Comparison of ENCODE assay signal across 1 cellular context in genomic region chr11:83285771-83286528, GRCh38.
TF ChIP-seq lines count a peak whose summit lies in the region.

Gene CCDC90B, minus strand, starts transcription at chr11:83286367. Its CDS starts 395 bp downstream, at chr11:83285972.

TF ChIP-seq in HCT116, 20 proteins besides CTCF, POLR2A, EP300 and RAD21 (continued from another document):
- TF ChIP-seq ATF3 (IDR thresholded peaks at IDR 0.05) (no peak), MAX (IDR thresholded peaks at IDR 0.05) (peak; percentile 87), TCF7L2 (IDR thresholded peaks at IDR 0.05; ENCODE audit: borderline replicate concordance, extremely low read depth, insufficient read depth, insufficient read length) (peak; percentile 28), POLR2AphosphoS5 (IDR thresholded peaks at IDR 0.05; ENCODE audit: low read depth, low read length) (peak; percentile 94), JUND (IDR thresholded peaks at IDR 0.05) (no peak)
